32 cellular contexts compared by ENCODE assay signal in the genomic region with DNA sequence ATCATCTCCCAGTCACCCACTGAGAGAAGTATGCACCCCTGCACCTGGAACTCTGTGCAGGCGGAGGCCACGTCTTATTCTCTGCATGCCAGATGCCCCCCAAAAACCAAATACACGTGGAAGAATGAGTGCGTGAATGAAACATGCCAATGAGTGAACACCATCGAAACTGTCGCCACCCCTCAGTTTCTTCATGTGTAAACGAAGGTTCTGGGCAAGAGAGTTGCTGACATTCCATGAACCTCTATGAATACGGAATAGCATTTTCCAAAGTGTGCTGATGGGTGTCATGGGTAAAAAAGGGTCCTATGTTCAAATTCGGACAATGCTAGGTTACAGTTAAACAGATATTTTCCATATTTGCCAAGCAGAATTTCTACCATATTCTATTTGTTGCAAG. TPM values are rescaled to one million over a fixed set of nuclear protein-coding genes. Genes with fewer than 3 reads are reported as not detected.
"Had no signal": no experiment of that assay in that cellular context is flagged by ENCODE, and none has a peak within 500 bp of the region (broad histone marks: within the 10 kb centered on the region; RNA-seq: fewer than 3 reads in every experiment).

No MANE protein-coding gene starts in this region.

- H3K36me3 Mint-ChIP-seq: naive thymus-derived CD4-positive, alpha-beta T cell; stimulated activated memory B cell treated with anti-CD40 and anti-IgM and Interleukin-4, amounts not matched to agents 10 μg/mL and 1 μg/mL and 100 μg/mL, for 72 hours; type B pancreatic cell had no signal

- H3K27me3 ChIP-seq: neural progenitor cell, neutrophil, ovary, spleen, suprapubic skin, testis, tibial artery, transverse colon, upper lobe of right lung, uterus had no signal

- H3K9me3 ChIP-seq: neutrophil, ovary, psoas muscle, suprapubic skin, testis, tibial artery, transverse colon, upper lobe of right lung, uterus had no signal

- DNase-seq: naive thymus-derived CD4-positive, alpha-beta T cell; nucleus accumbens; psoas muscle; right cardiac atrium; spleen; stimulated activated CD4-positive, alpha-beta T cell treated with anti-CD3 and anti-CD28 coated beads, Interleukin-12 subunit alpha, Interleukin-12 subunit beta, amount 100 ng/mL, for 4 hours; stimulated activated CD4-positive, alpha-beta T cell treated with anti-CD3 and anti-CD28 coated beads, Interleukin-1b, Interleukin-23, amount 100 ng/mL, for 48 hours; stimulated activated CD4-positive, alpha-beta T cell treated with anti-CD3 and anti-CD28 coated beads, Interleukin-4, amount 100 ng/mL, for 1 hour; stimulated activated CD4-positive, alpha-beta T cell treated with anti-CD3 and anti-CD28 coated beads, Interleukin-4, amount 100 ng/mL, for 4 hours; stimulated activated CD8-positive, alpha-beta memory T cell treated with anti-CD3 and anti-CD28 coated beads, Interleukin-4, amount 100 ng/mL, for 48 hours; stimulated activated naive CD4-positive, alpha-beta T cell; stimulated activated naive CD8-positive, alpha-beta T cell treated with anti-CD3 and anti-CD28 coated beads, Interleukin-15, amount 100 ng/mL, for 72 hours; stimulated activated naive CD8-positive, alpha-beta T cell treated with anti-CD3 and anti-CD28 coated beads, Interleukin-15, Interleukin-2, amounts not matched to agents 100 U/mL and 50 U/mL, for 24 hours; substantia nigra; testis; tibial artery; transverse colon; upper lobe of right lung; uterus had no signal

- H3K27ac ChIP-seq: neural progenitor cell, neutrophil, ovary, parathyroid adenoma, psoas muscle, skin epidermis, spleen, suprapubic skin, testis, tibial artery, transverse colon, upper lobe of right lung, uterus had no signal

- H3K27me3 Mint-ChIP-seq: progenitor cell of endocrine pancreas; stimulated activated memory B cell treated with anti-CD40 and anti-IgM and Interleukin-4, amounts not matched to agents 10 μg/mL and 1 μg/mL and 100 μg/mL, for 72 hours; type B pancreatic cell had no signal

- H3K27ac Mint-ChIP-seq: naive thymus-derived CD4-positive, alpha-beta T cell; nephron; progenitor cell of endocrine pancreas; stimulated activated memory B cell treated with anti-CD40 and anti-IgM and Interleukin-4, amounts not matched to agents 10 μg/mL and 1 μg/mL and 100 μg/mL, for 72 hours; type B pancreatic cell had no signal

- H3K4me3 Mint-ChIP-seq: naive thymus-derived CD4-positive, alpha-beta T cell; nephron; neural progenitor cell; stimulated activated memory B cell treated with anti-CD40 and anti-IgM and Interleukin-4, amounts not matched to agents 10 μg/mL and 1 μg/mL and 100 μg/mL, for 72 hours; stimulated activated naive CD8-positive, alpha-beta T cell treated with anti-CD3 and anti-CD28 coated beads, Interleukin-15, amount 100 ng/mL, for 72 hours; type B pancreatic cell had no signal

- H3K4me1 Mint-ChIP-seq: nephron; stimulated activated memory B cell treated with anti-CD40 and anti-IgM and Interleukin-4, amounts not matched to agents 10 μg/mL and 1 μg/mL and 100 μg/mL, for 72 hours; stimulated activated naive CD8-positive, alpha-beta T cell treated with anti-CD3 and anti-CD28 coated beads, Interleukin-15, amount 100 ng/mL, for 72 hours had no signal

- ATAC-seq: naive thymus-derived CD4-positive, alpha-beta T cell; psoas muscle; right cardiac atrium; sciatic nerve; stimulated activated memory B cell treated with anti-CD40 and anti-IgM and Interleukin-4, amounts not matched to agents 10 μg/mL and 1 μg/mL and 100 μg/mL, for 72 hours; stimulated activated naive CD8-positive, alpha-beta T cell treated with anti-CD3 and anti-CD28 coated beads, Interleukin-15, amount 100 ng/mL, for 72 hours; stimulated activated naive CD8-positive, alpha-beta T cell treated with anti-CD3 and anti-CD28 coated beads, Interleukin-15, Interleukin-2, amounts not matched to agents 100 U/mL and 50 U/mL, for 24 hours had no signal

- H2AFZ ChIP-seq: neural progenitor cell, parathyroid adenoma had no signal

- H3K36me3 ChIP-seq: neural progenitor cell, neutrophil, ovary, spleen, suprapubic skin, tibial artery, transverse colon, upper lobe of right lung, uterus had no signal

- H3K79me2 ChIP-seq: parathyroid adenoma had no signal

- H3K4me3 ChIP-seq: neural progenitor cell, ovary, psoas muscle, skin epidermis, smooth muscle cell, spleen, suprapubic skin, testis, tibial artery, transverse colon, upper lobe of right lung, uterus had no signal

- H3K9ac ChIP-seq: neural progenitor cell, parathyroid adenoma had no signal

- H3K4me1 ChIP-seq: neural progenitor cell, parathyroid adenoma, suprapubic skin, testis, transverse colon, uterus had no signal

- H3K9me3 Mint-ChIP-seq: neural progenitor cell; stimulated activated memory B cell treated with anti-CD40 and anti-IgM and Interleukin-4, amounts not matched to agents 10 μg/mL and 1 μg/mL and 100 μg/mL, for 72 hours; stimulated activated naive CD8-positive, alpha-beta T cell treated with anti-CD3 and anti-CD28 coated beads, Interleukin-15, amount 100 ng/mL, for 72 hours; type B pancreatic cell had no signal

- H3K4me2 ChIP-seq: neural progenitor cell, smooth muscle cell had no signal

RNA-seq across cellular contexts. Expression of a gene that starts 19.8 kb away (rescaled TPM):
- total RNA-seq: naive thymus-derived CD4-positive, alpha-beta T cell; omental fat pad; psoas muscle; smooth muscle cell; suprapubic skin; transverse colon had no signal
- polyA plus RNA-seq: smooth muscle cell had no signal
